8 cellular contexts compared by ENCODE assay signal in genomic region chr17:75784473-75785015, GRCh38. TPM values are rescaled to one million over a fixed set of nuclear protein-coding genes. Genes with fewer than 3 reads are reported as not detected.
A peak's percentile ranks its signal among the peaks of the same experiment; 100 is the strongest.
DNase-seq lines count a peak whose midpoint lies in the region; ATAC-seq, FAIRE-seq and TF ChIP-seq lines count a peak whose summit lies in the region.

UNK (plus strand) TSS chr17:75784806; CDS start chr17:75784881, 75 bp downstream.

- peak within 1 kb of the TSS; percentile 95 for H3K4me2 ChIP-seq in PC-9

- FAIRE-seq in D721Med (lab: Jason Lieb, UNC) = no peak

- no peaks in the 10 kb centered on the region; the same call in 1 of the 2 replicates for H4K20me1 ChIP-seq in PC-9 (ENCODE audit: insufficient read depth)

- H3K79me2 ChIP-seq in PC-9 (ENCODE audit: low read depth) = peaks cover 43% of the 10 kb centered on the region

- TF ChIP-seq CTCF in D721Med (IDR thresholded peaks at IDR 0.05; ENCODE audit: insufficient read depth, missing control alignments) = no peak
- no peak for TF ChIP-seq CTCF in PC-9 (conservative IDR thresholded peaks at IDR 0.05)
- TF ChIP-seq CTCF in epithelial cell of esophagus (IDR thresholded peaks at IDR 0.05; ENCODE audit: insufficient read depth, low read depth, low read length, missing control alignments) = no peak

- POLR2A ChIA-PET in PC-9 (lab: Charles Lee; ENCODE audit: unreplicated experiment) = interaction anchor here (0.6 to 0.7 kb wide), 3 partner anchors 34 to 568 kb away, joined by 3 to 10 read pairs (median 4); partner anchors contain the start of gene TRIM65

- DNase-seq in D721Med (ENCODE audit: insufficient read length, low spot score) (peak; percentile 61), KG1 (lab: John Stamatoyannopoulos, UW) (peak; percentile 94), PC-9 (peak; percentile 96), activated T-cell treated with anti-CD3 and anti-CD28 coated beads for 48 hours (ENCODE audit: low read depth) (peak; percentile 87), epithelial cell of esophagus (ENCODE audit: low read depth) (peak; percentile 99), middle frontal gyrus (ENCODE audit: extremely low spot score, low spot score) (peak; percentile 97)
- DNase-seq in stimulated activated CD8-positive, alpha-beta memory T cell treated with anti-CD3 and anti-CD28 coated beads, Interleukin-15, amount 100 ng/mL, for 48 hours (ENCODE audit: low read depth in 2 of 2) = peak; percentile 91 to 92

- peak; percentile 60 for ATAC-seq in GM21737 (IDR thresholded peaks at IDR 0.05; ENCODE audit: unreplicated experiment)

- no peaks in the 10 kb centered on the region for H3K9me2 ChIP-seq in PC-9 (ENCODE audit: insufficient read depth)

- no TSS peak for BruUV-seq in PC-9 (replicated peaks; lab: Mats Ljungman, UMichigan)

- H2AFZ ChIP-seq in PC-9 = peak within 1 kb of the TSS; percentile 86

- no peaks in the 10 kb centered on the region for H3K9me3 ChIP-seq in PC-9 (ENCODE audit: insufficient read depth, low read depth)

- intact Hi-C loops in PC-9 (cut with micrococcal nuclease; ENCODE audit: unreplicated experiment) = loop anchor here (1.0 to 2.0 kb wide), 2 partner anchors 60 to 92 kb away; partner anchors contain the start of gene UNC13D

- no peaks in the 10 kb centered on the region for H3K27me3 ChIP-seq in PC-9 (ENCODE audit: insufficient read depth, low read depth)

- CTCF ChIA-PET in PC-9 (lab: Charles Lee) = interaction anchor here (0.5 to 0.9 kb wide), 3 partner anchors 122 to 260 kb away, joined by 3 to 9 read pairs (median 4); partner anchors contain the start of gene SMIM5

- peak within 1 kb of the TSS; percentile 72 for H3K4me3 ChIP-seq in PC-9
- H3K4me3 ChIP-seq in epithelial cell of esophagus (ENCODE audit: low read length) = peak within 1 kb of the TSS; percentile 71

- H3F3A ChIP-seq in PC-9 (ENCODE audit: insufficient read depth, low read depth) = peaks cover 33% of the 10 kb centered on the region

- H3K4me1 ChIP-seq in PC-9 (replicated peaks; ENCODE audit: insufficient read depth) = peaks cover 52% of the 10 kb centered on the region

- no peaks in the 10 kb centered on the region for H3K36me3 ChIP-seq in PC-9 (ENCODE audit: low read depth)

- peak within 1 kb of the TSS; percentile 94 for H3K27ac ChIP-seq in PC-9

RNA-seq across cellular contexts. Expression of gene UNK, which starts in this region (rescaled TPM):
- 25.3 and 27.8 TPM in 2 replicates for total RNA-seq in PC-9 (2021)

Comparison
In these comparisons a context has a peak if more than half of its experiments do, and no peak if none do; other contexts are left out.
1. Peak in every context shown above with its lines: DNase-seq, ATAC-seq, H3K4me3 ChIP-seq and H3K27ac ChIP-seq.